14 cellular contexts compared by ENCODE assay signal in the genomic region with DNA sequence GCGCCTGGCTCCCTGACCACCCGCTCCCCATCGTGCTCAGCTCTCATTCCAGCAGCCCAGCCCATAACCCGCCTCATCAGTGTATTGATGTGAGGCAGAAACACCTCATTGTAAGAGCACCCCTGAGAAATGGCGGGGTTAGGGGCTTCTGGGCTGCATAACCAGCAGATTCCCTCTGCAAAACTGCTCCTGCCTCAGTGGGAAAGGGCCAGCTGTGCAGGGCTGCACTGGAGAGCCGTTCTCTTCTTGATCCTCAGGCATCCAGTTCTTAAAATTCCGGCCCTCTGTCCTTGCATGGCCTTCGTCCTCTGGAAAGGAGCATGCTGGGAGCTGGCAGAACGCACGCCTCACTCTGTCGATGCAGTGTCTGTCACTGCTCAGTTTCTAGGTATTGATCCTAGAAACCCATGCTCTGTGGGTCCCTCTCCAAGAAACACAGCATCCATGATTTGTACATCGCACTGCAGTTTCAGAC.
DNase-seq lines count a peak whose midpoint lies in the region; ATAC-seq and TF ChIP-seq lines count a peak whose summit lies in the region.
"Had no signal": no experiment of that assay in that cellular context is flagged by ENCODE, and none has a peak within 500 bp of the region (broad histone marks: within the 10 kb centered on the region; RNA-seq: fewer than 3 reads in every experiment).

No MANE protein-coding gene starts in this region.

- peaks cover 2% of the 10 kb centered on the region for H3K9me3 Mint-ChIP-seq in activated CD4-positive, alpha-beta T cell treated with anti-CD3 and anti-CD28 coated beads, Interleukin-2, amount 10 ng/mL, durations not matched to agents 7 days and 5 days
- peaks cover 0 to 2% (median 0%) of the 10 kb centered on the region in 5 experiments for H3K9me3 Mint-ChIP-seq in brain

- DNase-seq in activated CD4-positive, alpha-beta T cell treated with anti-CD3 and anti-CD28 coated beads, Interleukin-2, amount 10 ng/mL, durations not matched to agents 7 days and 5 days, result no peak
- DNase-seq in activated CD4-positive, alpha-beta T cell treated with anti-CD3 and anti-CD28 coated beads for 1 hour, result no peak
- DNase-seq in retina (peak; percentile 68), NCI-H226 (no peak), D341Med (ENCODE audit: low spot score) (no peak)
- DNase-seq: DND-41; effector CD8-positive, alpha-beta T cell; NCI-H1092; NCI-H510A treated with DMSO at 0.1 percent for 48 hours; SJCRH30 had no signal

- POLR2A ChIA-PET in activated CD4-positive, alpha-beta T cell treated with anti-CD3 and anti-CD28 coated beads, Interleukin-2, amount 10 ng/mL, durations not matched to agents 7 days and 5 days (lab: Charles Lee), result interaction anchor here (0.6 to 1.2 kb wide), 5 partner anchors 12 to 117 kb away, joined by 3 to 7 read pairs (median 4); no protein-coding TSS in a partner anchor

- CTCF ChIA-PET in activated CD4-positive, alpha-beta T cell treated with anti-CD3 and anti-CD28 coated beads, Interleukin-2, amount 10 ng/mL, durations not matched to agents 7 days and 5 days (lab: Charles Lee), result interaction anchor here (0.8 to 2.0 kb wide), 6 partner anchors 9 to 22 kb away, joined by 3 to 14 read pairs (median 6); no protein-coding TSS in a partner anchor

- no peaks in the 10 kb centered on the region for H3K27me3 Mint-ChIP-seq in activated CD4-positive, alpha-beta T cell treated with anti-CD3 and anti-CD28 coated beads, Interleukin-2, amount 10 ng/mL, durations not matched to agents 7 days and 5 days
- H3K27me3 Mint-ChIP-seq in brain, result no peaks in the 10 kb centered on the region

- peaks cover 66% of the 10 kb centered on the region for H3K4me1 Mint-ChIP-seq in activated CD4-positive, alpha-beta T cell treated with anti-CD3 and anti-CD28 coated beads, Interleukin-2, amount 10 ng/mL, durations not matched to agents 7 days and 5 days
- H3K4me1 Mint-ChIP-seq in brain, result peaks cover 52% of the 10 kb centered on the region

- TF ChIP-seq CTCF in brain (conservative IDR thresholded peaks at IDR 0.05), result no peak

- no peak overlapping the region for H3K4me3 Mint-ChIP-seq in activated CD4-positive, alpha-beta T cell treated with anti-CD3 and anti-CD28 coated beads, Interleukin-2, amount 10 ng/mL, durations not matched to agents 7 days and 5 days
- no peak overlapping the region for H3K4me3 Mint-ChIP-seq in brain

- peak; percentile 17 for ATAC-seq in HG03159 (IDR thresholded peaks at IDR 0.05; ENCODE audit: unreplicated experiment)
- ATAC-seq in GM18909 (IDR thresholded peaks at IDR 0.05; ENCODE audit: poor library complexity, unreplicated experiment), result no peak
- ATAC-seq: A549 had no signal

- peaks cover 68% of the 10 kb centered on the region for H3K36me3 Mint-ChIP-seq in activated CD4-positive, alpha-beta T cell treated with anti-CD3 and anti-CD28 coated beads, Interleukin-2, amount 10 ng/mL, durations not matched to agents 7 days and 5 days (ENCODE audit: low read depth)
- peaks cover 39% of the 10 kb centered on the region for H3K36me3 Mint-ChIP-seq in brain

- peak overlapping the region; percentile 97 for H3K27ac Mint-ChIP-seq in activated CD4-positive, alpha-beta T cell treated with anti-CD3 and anti-CD28 coated beads, Interleukin-2, amount 10 ng/mL, durations not matched to agents 7 days and 5 days
- H3K27ac Mint-ChIP-seq in brain, result peak overlapping the region in 3 of 5 experiments; percentile 81 to 91 (median 89)
